In genomic region chr1:220347654-220348175, GRCh38 we compare ENCODE assay signal across 14 cellular contexts.
"Had no signal": no experiment of that assay in that cellular context is flagged by ENCODE, and none has a peak within 500 bp of the region (broad histone marks: within the 10 kb centered on the region; RNA-seq: fewer than 3 reads in every experiment).

No MANE protein-coding gene starts in this region.

- H3K36me3 ChIP-seq: gastrocnemius medialis, pancreas, suprapubic skin, upper lobe of right lung had no signal

- H3K27ac ChIP-seq: gastrocnemius medialis, pancreas, suprapubic skin, upper lobe of right lung had no signal

- H3K27me3 ChIP-seq: gastrocnemius medialis, pancreas, suprapubic skin, upper lobe of right lung had no signal

- H3K4me1 ChIP-seq: gastrocnemius medialis, pancreas, suprapubic skin, upper lobe of right lung had no signal

- FAIRE-seq: kidney, pancreas had no signal

- H3K9me3 ChIP-seq: gastrocnemius medialis, pancreas, suprapubic skin, upper lobe of right lung had no signal

- H3K4me3 ChIP-seq: gastrocnemius medialis, pancreas, suprapubic skin, upper lobe of right lung had no signal

- DNase-seq: activated effector memory CD4-positive, alpha-beta T cell treated with Interleukin-2 at 50 U/mL for 16 hours; activated T-cell treated with anti-CD3 and anti-CD28 coated beads, Interleukin-2, amount 50 U/mL, for 24 hours; amygdala; effector memory CD4-positive, alpha-beta T cell; gastrocnemius medialis; kidney; left ventricle myocardium superior; pancreas; stimulated activated CD4-positive, alpha-beta T cell treated with anti-CD3 and anti-CD28 coated beads, Interleukin-2, amount 100 ng/mL, for 48 hours; stimulated activated CD8-positive, alpha-beta memory T cell treated with anti-CD3 and anti-CD28 coated beads, Interleukin-4, amount 100 ng/mL, for 48 hours; stimulated activated naive CD8-positive, alpha-beta T cell treated with anti-CD3 and anti-CD28 coated beads, Interleukin-15, Interleukin-2, amounts not matched to agents 100 U/mL and 50 U/mL, for 24 hours; upper lobe of right lung had no signal

- ATAC-seq: activated CD4-positive, CD25-positive, alpha-beta regulatory T cell treated with anti-CD3 and anti-CD28 coated beads, Interleukin-2, amount 50 U/mL, for 24 hours; gastrocnemius medialis; left ventricle myocardium superior; pancreas; stimulated activated naive CD8-positive, alpha-beta T cell treated with anti-CD3 and anti-CD28 coated beads, Interleukin-15, Interleukin-2, amounts not matched to agents 100 U/mL and 50 U/mL, for 24 hours; upper lobe of right lung had no signal
